9 cellular contexts compared by ENCODE assay signal in the genomic region with DNA sequence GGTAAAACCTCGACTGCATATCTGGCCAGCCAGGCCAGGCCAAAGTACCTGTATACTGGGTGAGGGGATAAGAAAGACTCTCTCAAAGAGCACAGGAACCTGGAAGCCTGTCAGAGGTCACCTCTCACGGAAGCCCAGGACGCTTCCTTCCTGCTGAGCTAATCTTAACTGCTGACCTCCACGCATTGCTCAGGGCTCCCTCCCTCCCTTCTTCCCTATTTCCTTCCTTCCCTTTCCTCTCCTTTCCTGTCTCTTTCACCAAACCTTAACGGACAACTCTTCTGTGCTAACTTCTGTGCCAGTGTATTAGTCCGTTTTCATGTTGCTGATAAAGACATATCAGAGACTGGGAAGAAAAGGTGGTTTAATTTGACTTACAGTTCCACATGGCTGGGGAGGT. TPM values are rescaled to one million over a fixed set of nuclear protein-coding genes. Genes with fewer than 3 reads are reported as not detected.
DNase-seq lines count a peak whose midpoint lies in the region; ATAC-seq and FAIRE-seq lines count a peak whose summit lies in the region.
"Had no signal": no experiment of that assay in that cellular context is flagged by ENCODE, and none has a peak within 500 bp of the region (broad histone marks: within the 10 kb centered on the region; RNA-seq: fewer than 3 reads in every experiment).

No MANE protein-coding gene starts in this region.

- no peak for ATAC-seq in HG03521 (IDR thresholded peaks at IDR 0.05; ENCODE audit: unreplicated experiment)
- ATAC-seq in left colon: no peak

- DNase-seq in GM19239 (ENCODE audit: insufficient read length, low spot score) (no peak), left colon (no peak)
- DNase-seq: activated effector memory CD4-positive, alpha-beta T cell treated with Interleukin-2 at 50 U/mL for 16 hours; DMS79 had no signal

- no peaks in the 10 kb centered on the region for H3K27me3 Mint-ChIP-seq in activated naive CD8-positive, alpha-beta T cell

- H3K4me3 Mint-ChIP-seq in activated naive CD8-positive, alpha-beta T cell: peak overlapping the region; percentile 41

- intact Hi-C loops in left colon (cut with DNase I, micrococcal nuclease): no loop called here

- no peaks in the 10 kb centered on the region for H3K9me3 Mint-ChIP-seq in activated naive CD8-positive, alpha-beta T cell (ENCODE audit: low read depth)

- H3K27ac Mint-ChIP-seq in activated naive CD8-positive, alpha-beta T cell: peak overlapping the region; percentile 83

- H3K36me3 Mint-ChIP-seq in activated naive CD8-positive, alpha-beta T cell: no peaks in the 10 kb centered on the region

- H3K4me1 Mint-ChIP-seq in activated naive CD8-positive, alpha-beta T cell (ENCODE audit: low read depth): peaks cover 69% of the 10 kb centered on the region

- peak; percentile 82 for FAIRE-seq in GM19239 (lab: Jason Lieb, UNC)
- FAIRE-seq: endometrium, keratinocyte had no signal

RNA-seq across cellular contexts. Expression of a gene that starts 14.8 kb away (rescaled TPM):
- total RNA-seq in left colon: 1 to 10 TPM in 1 of 2 donors, under 1 TPM in 1; 0.98 to 1.3 TPM
- total RNA-seq: HT1080 had no signal

RNA-seq across cellular contexts. Expression of a gene that starts 21.4 kb away (rescaled TPM):
- 10 to 100 TPM; 66.9 to 93.6 TPM for total RNA-seq in left colon

RNA-seq across cellular contexts. Expression of a gene that starts 29.3 kb away (rescaled TPM):
- total RNA-seq in left colon: 10 to 100 TPM; 42.0 to 42.9 TPM

RNA-seq across cellular contexts. Expression of a gene that starts 35.5 kb away (rescaled TPM):
- 10 to 100 TPM; 80.5 to 93.9 TPM for total RNA-seq in left colon

RNA-seq across cellular contexts. Expression of a gene that starts 36.0 kb away (rescaled TPM):
- total RNA-seq in left colon: 10 to 100 TPM; 31.2 to 35.0 TPM
